In genomic region chr17:48472485-48473281, GRCh38 we compare ENCODE assay signal across 9 cellular contexts. TPM values are rescaled to one million over a fixed set of nuclear protein-coding genes. Genes with fewer than 3 reads are reported as not detected.
DNase-seq lines count a peak whose midpoint lies in the region; ATAC-seq and TF ChIP-seq lines count a peak whose summit lies in the region.
"Had no signal": no experiment of that assay in that cellular context is flagged by ENCODE, and none has a peak within 500 bp of the region (broad histone marks: within the 10 kb centered on the region; RNA-seq: fewer than 3 reads in every experiment).

No MANE protein-coding gene starts in this region.

- no peak overlapping the region for H3K27ac Mint-ChIP-seq in chondrocyte (ENCODE audit: unreplicated experiment)
- H3K27ac Mint-ChIP-seq: activated naive CD8-positive, alpha-beta T cell had no signal

- H3K27ac ChIP-seq in MM.1S (ENCODE audit: low read length) (peak overlapping the region; percentile 60; the same call in 1 of the 2 replicates), neuronal stem cell (replicated peaks; ENCODE audit: low read length) (peak overlapping the region; percentile 49)

- TF ChIP-seq CTCF in MM.1S (IDR thresholded peaks at IDR 0.05; ENCODE audit: low read length) (no peak), chondrocyte (IDR thresholded peaks at IDR 0.05) (no peak)

- H3K79me2 ChIP-seq in MM.1S (ENCODE audit: low read length) = no peaks in the 10 kb centered on the region

- H3K4me1 ChIP-seq in MM.1S (ENCODE audit: low read length) = peaks cover 53% of the 10 kb centered on the region
- H3K4me1 ChIP-seq in neuronal stem cell (ENCODE audit: control insufficient read depth in 2 of 2, insufficient read depth in 1 of 2, low read depth in 1 of 2, low read length in 2 of 2) = peaks cover 0 to 14% of the 10 kb centered on the region in 2 donors

- H4K8ac ChIP-seq in neuronal stem cell (ENCODE audit: low read depth, low read length) = no peak overlapping the region

- peaks cover 15% of the 10 kb centered on the region for H3F3A ChIP-seq in MM.1S (ENCODE audit: insufficient read depth, low read length)

- H3K4me1 Mint-ChIP-seq in chondrocyte (ENCODE audit: low read depth) = no peaks in the 10 kb centered on the region
- peaks cover 9% of the 10 kb centered on the region for H3K4me1 Mint-ChIP-seq in activated T-cell treated with anti-CD3 and anti-CD28 coated beads, Interleukin-2, amount 50 U/mL, for 4 hours (ENCODE audit: low read depth)

- H3K4me2 ChIP-seq in MM.1S (ENCODE audit: low read depth, low read length) (peak overlapping the region; percentile 48), neuronal stem cell (ENCODE audit: insufficient read depth, low read length, poor library complexity, severe bottlenecking) (no peak overlapping the region)

- H4K20me1 ChIP-seq in MM.1S (ENCODE audit: insufficient read depth, low read length) = no peaks in the 10 kb centered on the region

- H2BK12ac ChIP-seq in neuronal stem cell (ENCODE audit: low read length) = no peak overlapping the region

- H3K36me3 ChIP-seq in MM.1S (replicated peaks; ENCODE audit: insufficient read depth, low read length) (no peaks in the 10 kb centered on the region), neuronal stem cell (replicated peaks in 1 of 2; ENCODE audit: control insufficient read depth in 2 of 2, insufficient read depth in 2 of 2, low read length in 2 of 2) (no peaks in the 10 kb centered on the region)

- H3K4me3 Mint-ChIP-seq in chondrocyte (ENCODE audit: unreplicated experiment) = no peak overlapping the region
- no peak overlapping the region for H3K4me3 Mint-ChIP-seq in activated T-cell treated with anti-CD3 and anti-CD28 coated beads, Interleukin-2, amount 50 U/mL, for 4 hours
- H3K4me3 Mint-ChIP-seq: activated naive CD8-positive, alpha-beta T cell had no signal

- H3K4me3 ChIP-seq in MM.1S (ENCODE audit: low read length) (no peak overlapping the region), neuronal stem cell (ENCODE audit: low read length in 2 of 2) (no peak overlapping the region)

- peaks cover 50% of the 10 kb centered on the region for H3K27me3 Mint-ChIP-seq in chondrocyte (ENCODE audit: low read depth)
- no peaks in the 10 kb centered on the region for H3K27me3 Mint-ChIP-seq in activated T-cell treated with anti-CD3 and anti-CD28 coated beads, Interleukin-2, amount 50 U/mL, for 4 hours (ENCODE audit: low read depth)

- no peak for ATAC-seq in GM19351 (IDR thresholded peaks at IDR 0.05; ENCODE audit: unreplicated experiment)
- no peak for ATAC-seq in activated T-cell treated with anti-CD3 and anti-CD28 coated beads, Interleukin-2, amount 50 U/mL, for 4 hours

- H4K91ac ChIP-seq in neuronal stem cell (ENCODE audit: low read depth, low read length, poor library complexity) = no peak overlapping the region

- H3K23ac ChIP-seq in neuronal stem cell (ENCODE audit: low read depth, low read length, poor library complexity) = no peak overlapping the region

- H3K9me2 ChIP-seq in MM.1S (replicated peaks; ENCODE audit: insufficient read depth, low read length) = no peaks in the 10 kb centered on the region

- no peaks in the 10 kb centered on the region for H3K36me3 Mint-ChIP-seq in chondrocyte (ENCODE audit: low read depth)
- no peaks in the 10 kb centered on the region for H3K36me3 Mint-ChIP-seq in activated T-cell treated with anti-CD3 and anti-CD28 coated beads, Interleukin-2, amount 50 U/mL, for 4 hours (ENCODE audit: insufficient read depth)
- H3K36me3 Mint-ChIP-seq: activated naive CD8-positive, alpha-beta T cell had no signal

- no peaks in the 10 kb centered on the region for H3K79me1 ChIP-seq in neuronal stem cell (ENCODE audit: low read depth, low read length)

- no peak overlapping the region for H2BK120ac ChIP-seq in neuronal stem cell (ENCODE audit: low read depth, low read length)

- WGBS in neuronal stem cell (ENCODE audit: extremely low coverage in 2 of 2, insufficient read length in 2 of 2, insufficient replicate concordance in 1 of 2), 2 donors = no CpG with 5 or more reads among the region's 5 CpGs

- H2BK15ac ChIP-seq in neuronal stem cell (ENCODE audit: low read length) = no peak overlapping the region

- no peaks in the 10 kb centered on the region for H3K27me3 ChIP-seq in MM.1S (replicated peaks; ENCODE audit: insufficient read depth, low read length)
- peaks cover 0 to 15% (median 0%) of the 10 kb centered on the region in 3 experiments for H3K27me3 ChIP-seq in neuronal stem cell (ENCODE audit: control insufficient read depth in 3 of 3, insufficient read depth in 3 of 3, low read depth in 1 of 3, low read length in 3 of 3)

- DNase-seq in GM04504 (ENCODE audit: low read depth) (peak; percentile 40), MM.1S (peak; percentile 73), astrocyte of the hippocampus (ENCODE audit: low read depth, low spot score) (peak; percentile 82), neuronal stem cell (ENCODE audit: low spot score) (no peak), chondrocyte (ENCODE audit: low spot score) (no peak), NCI-H524 (lab: John Stamatoyannopoulos, UW) (no peak)
- no peak for DNase-seq in activated T-cell treated with anti-CD3 and anti-CD28 coated beads, Interleukin-2, amount 50 U/mL, for 4 hours

- peak overlapping the region; percentile 76 for H3K18ac ChIP-seq in neuronal stem cell (ENCODE audit: low read length)

- H3K9me3 ChIP-seq in MM.1S (replicated peaks; ENCODE audit: insufficient read depth, low read length) (no peaks in the 10 kb centered on the region), neuronal stem cell (replicated peaks in 1 of 2; ENCODE audit: control insufficient read depth in 2 of 2, insufficient read depth in 1 of 2, low read depth in 1 of 2, low read length in 2 of 2) (no peaks in the 10 kb centered on the region)

- H2AFZ ChIP-seq in MM.1S (ENCODE audit: low read length) (peak overlapping the region; percentile 70), neuronal stem cell (ENCODE audit: low read length) (no peak overlapping the region)

- no peak overlapping the region for H3K14ac ChIP-seq in neuronal stem cell (ENCODE audit: low read length)

- no peaks in the 10 kb centered on the region for H3K9me3 Mint-ChIP-seq in chondrocyte (ENCODE audit: low read depth)
- no peaks in the 10 kb centered on the region for H3K9me3 Mint-ChIP-seq in activated T-cell treated with anti-CD3 and anti-CD28 coated beads, Interleukin-2, amount 50 U/mL, for 4 hours

- H3K4ac ChIP-seq in neuronal stem cell (ENCODE audit: low read length) = no peak overlapping the region

- peak overlapping the region; percentile 22; the same call in 1 of the 2 replicates for H3K9ac ChIP-seq in MM.1S (ENCODE audit: low read length)
- H3K9ac ChIP-seq in neuronal stem cell (ENCODE audit: low read depth, low read length, poor library complexity) = no peak overlapping the region

- H2BK5ac ChIP-seq in neuronal stem cell (ENCODE audit: low read length) = no peak overlapping the region

- H2AK5ac ChIP-seq in neuronal stem cell (ENCODE audit: low read depth, low read length) = no peak overlapping the region

RNA-seq across cellular contexts. Expression of gene SKAP1, which starts 42.7 kb away (rescaled TPM):
- polyA plus RNA-seq in neuronal stem cell (2013, experiment 1 of 2) = 0.08 TPM
- 0.15 TPM for polyA plus RNA-seq in neuronal stem cell (2013, experiment 2 of 2)
- total RNA-seq in chondrocyte = not detected in 3 replicates
- total RNA-seq in activated T-cell treated with anti-CD3 and anti-CD28 coated beads, Interleukin-2, amount 50 U/mL, for 4 hours = 10 to 100 TPM; 25.8 to 33.9 (median 28.7) TPM

RNA-seq across cellular contexts. Expression of gene HOXB1, which starts 58.1 kb away (rescaled TPM):
- polyA plus RNA-seq in neuronal stem cell (2013, experiment 1 of 2) = not detected
- polyA plus RNA-seq in neuronal stem cell (2013, experiment 2 of 2) = not detected
- not detected in 3 replicates for total RNA-seq in chondrocyte
- total RNA-seq in activated T-cell treated with anti-CD3 and anti-CD28 coated beads, Interleukin-2, amount 50 U/mL, for 4 hours = not detected

Comparison
In these comparisons a context has a peak if more than half of its experiments do, and no peak if none do; other contexts are left out.
1. DNase-seq: peak in GM04504 (single experiment), MM.1S (single experiment) and astrocyte of the hippocampus (single experiment); none in neuronal stem cell (single experiment), chondrocyte (single experiment), NCI-H524 (0 of 2) and activated T-cell treated with anti-CD3 and anti-CD28 coated beads, Interleukin-2, amount 50 U/mL, for 4 hours (single experiment).
2. RNA of gene SKAP1, which starts 42.7 kb away (total RNA-seq): 25.8 to 33.9 TPM in activated T-cell treated with anti-CD3 and anti-CD28 coated beads, Interleukin-2, amount 50 U/mL, for 4 hours; not detected in chondrocyte; every median in the first group is over 10 times any median in the second.